2 cellular contexts compared by ENCODE assay signal in the genomic region with DNA sequence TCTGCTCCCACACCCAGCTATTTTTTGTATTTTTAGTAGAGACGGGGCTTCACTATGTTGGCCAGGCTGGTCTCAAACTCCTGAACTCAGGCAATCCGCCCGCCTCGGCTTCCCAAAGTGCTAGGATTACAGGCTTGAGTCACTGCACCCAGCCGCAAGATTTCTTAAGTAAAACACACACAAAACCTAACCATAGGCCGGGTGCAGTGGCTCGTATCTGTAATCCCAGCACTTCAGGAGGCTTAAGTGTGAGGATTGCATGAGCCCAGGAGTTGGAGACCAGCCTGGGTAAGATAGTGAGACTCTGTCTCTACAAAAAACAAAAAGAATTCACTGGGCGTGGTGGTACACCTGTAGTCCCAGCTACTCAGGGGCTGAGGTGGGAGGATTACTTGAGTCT. TPM values are rescaled to one million over a fixed set of nuclear protein-coding genes. Genes with fewer than 3 reads are reported as not detected.
"Had no signal": no experiment of that assay in that cellular context is flagged by ENCODE, and none has a peak within 500 bp of the region (broad histone marks: within the 10 kb centered on the region; RNA-seq: fewer than 3 reads in every experiment).

No MANE protein-coding gene starts in this region.

RNA-seq across cellular contexts. Expression of gene TNXB, which starts 8.9 kb away (rescaled TPM):
- total RNA-seq: HT-29, IMR-90 had no signal

RNA-seq across cellular contexts. Expression of gene PRRT1, which starts 51.5 kb away (rescaled TPM):
- total RNA-seq: HT-29, IMR-90 had no signal
